ENCODE assay signal across 8 cellular contexts in the genomic region with DNA sequence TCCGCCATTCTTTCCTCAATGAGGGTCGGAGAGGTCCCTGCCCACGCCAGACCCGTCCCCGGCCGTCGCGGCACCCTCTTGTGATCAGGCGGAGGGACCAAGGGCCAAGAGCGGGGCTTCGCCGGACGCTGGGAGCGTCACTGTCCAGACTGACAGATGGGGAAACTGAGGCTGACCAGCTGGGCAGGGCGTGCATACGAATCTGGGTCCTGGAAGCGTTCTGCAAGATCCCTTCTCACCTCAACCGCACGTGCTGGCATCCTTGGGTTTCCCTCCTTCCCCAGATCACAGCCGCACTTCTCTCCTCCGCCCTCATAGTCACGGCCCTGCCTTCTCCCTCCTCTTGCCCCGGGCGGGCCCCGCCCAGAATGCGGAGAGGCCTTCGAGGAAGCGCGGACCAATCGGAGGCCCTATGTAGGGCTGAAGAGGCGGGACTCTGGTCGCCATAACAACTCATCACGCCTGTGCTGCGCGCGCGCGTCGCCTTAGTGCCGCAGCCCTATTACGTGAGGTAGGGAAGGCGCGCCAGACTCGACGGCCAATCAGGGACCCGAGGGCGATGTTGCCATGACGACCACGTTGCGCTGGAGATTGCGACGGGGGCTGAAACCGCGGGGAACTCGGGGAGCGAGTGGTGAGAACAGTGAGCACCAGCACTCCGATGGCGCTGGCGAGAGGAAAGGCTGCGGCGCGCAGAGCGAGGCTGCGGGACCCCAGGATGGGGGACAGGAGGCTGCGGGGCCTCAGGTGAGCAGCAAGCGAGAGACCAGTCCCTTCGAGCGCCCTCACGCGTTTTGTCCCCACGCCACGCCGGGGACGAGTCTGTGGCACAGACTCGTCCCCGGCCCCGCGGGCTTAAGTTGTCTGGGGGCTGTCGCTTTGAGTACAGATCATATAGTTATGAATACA. TPM values are rescaled to one million over a fixed set of nuclear protein-coding genes. Genes with fewer than 3 reads are reported as not detected.
A peak's percentile ranks its signal among the peaks of the same experiment; 100 is the strongest.
DNase-seq lines count a peak whose midpoint lies in the region; ATAC-seq and TF ChIP-seq lines count a peak whose summit lies in the region.

No MANE protein-coding gene starts in this region.

- peak; percentile 94 for ATAC-seq in GM21619 (IDR thresholded peaks at IDR 0.05; ENCODE audit: unreplicated experiment)
- peak; percentile 98 for ATAC-seq in activated T-cell treated with anti-CD3 and anti-CD28 coated beads, Interleukin-2, amount 50 U/mL, for 4 hours

- intact Hi-C loops in PC-9 (cut with micrococcal nuclease; ENCODE audit: unreplicated experiment): loop anchor here (1.0 to 2.0 kb wide), 2 partner anchors 20 to 118 kb away; partner anchors contain the start of genes ZBTB45 and ZNF837
- intact Hi-C loops in esophagus muscularis mucosa (cut with DNase I): loop anchor here (5.0 kb wide), 1 partner anchor 36 kb away; no protein-coding TSS in a partner anchor

- peak; percentile 98 for DNase-seq in DMS79 (lab: John Stamatoyannopoulos, UW)
- DNase-seq in Jurkat, Clone E6-1 (ENCODE audit: low read depth, low spot score): peak; percentile 99
- DNase-seq in PC-9: peak; percentile 94 to 98
- DNase-seq in activated T-cell treated with anti-CD3 and anti-CD28 coated beads, Interleukin-2, amount 50 U/mL, for 4 hours: peak; percentile 99
- peak; percentile 100 for DNase-seq in esophagus muscularis mucosa (ENCODE audit: extremely low spot score)
- peak; percentile 97 to 98 for DNase-seq in stimulated activated CD8-positive, alpha-beta memory T cell treated with anti-CD3 and anti-CD28 coated beads, Interleukin-7, amount 100 ng/mL, for 1 hour (ENCODE audit: low read depth in 2 of 2)

- H3K9ac ChIP-seq in muscle layer of colon (ENCODE audit: low read length): peak overlapping the region; percentile 44

- BruUV-seq in PC-9 (replicated peaks; lab: Mats Ljungman, UMichigan): no TSS peak

- H3K27me3 ChIP-seq in PC-9 (ENCODE audit: insufficient read depth, low read depth) (no peaks in the 10 kb centered on the region), esophagus muscularis mucosa (peaks cover 0 to 18% (median 8%) of the 10 kb centered on the region in 4 donors), muscle layer of colon (ENCODE audit: control insufficient read depth in 1 of 2, insufficient read depth in 2 of 2, low read length in 2 of 2) (peaks cover 17 to 21% of the 10 kb centered on the region in 2 donors)

- TF ChIP-seq POLR2A in esophagus muscularis mucosa (IDR thresholded peaks at IDR 0.05; ENCODE audit: low read depth): no peak

- no peak overlapping the region for H3K27ac ChIP-seq in PC-9
- H3K27ac ChIP-seq in esophagus muscularis mucosa (replicated peaks in 1 of 4): peak overlapping the region; percentile 70 to 81 (median 70)
- peak overlapping the region; percentile 76 for H3K27ac ChIP-seq in muscle layer of colon (ENCODE audit: low read depth, low read length)

- H3K36me3 Mint-ChIP-seq in activated T-cell treated with anti-CD3 and anti-CD28 coated beads, Interleukin-2, amount 50 U/mL, for 4 hours (ENCODE audit: insufficient read depth): no peaks in the 10 kb centered on the region

- no peaks in the 10 kb centered on the region for H3K9me3 Mint-ChIP-seq in activated T-cell treated with anti-CD3 and anti-CD28 coated beads, Interleukin-2, amount 50 U/mL, for 4 hours

- TF ChIP-seq EP300 in esophagus muscularis mucosa (IDR thresholded peaks at IDR 0.05): no peak

- TF ChIP-seq CTCF in PC-9 (conservative IDR thresholded peaks at IDR 0.05) (no peak), esophagus muscularis mucosa (IDR thresholded peaks at IDR 0.05) (peak in 1 of 3 experiments; percentile 17)

- H3K27me3 Mint-ChIP-seq in activated T-cell treated with anti-CD3 and anti-CD28 coated beads, Interleukin-2, amount 50 U/mL, for 4 hours (ENCODE audit: low read depth): peaks cover 15% of the 10 kb centered on the region

- H3F3A ChIP-seq in PC-9 (ENCODE audit: insufficient read depth, low read depth): no peaks in the 10 kb centered on the region

- H3K4me1 Mint-ChIP-seq in activated T-cell treated with anti-CD3 and anti-CD28 coated beads, Interleukin-2, amount 50 U/mL, for 4 hours (ENCODE audit: low read depth): peaks cover 12% of the 10 kb centered on the region

- H3K9me3 ChIP-seq in PC-9 (ENCODE audit: insufficient read depth, low read depth) (no peaks in the 10 kb centered on the region), esophagus muscularis mucosa (no peaks in the 10 kb centered on the region), muscle layer of colon (ENCODE audit: low read length) (no peaks in the 10 kb centered on the region)

- H3K4me1 ChIP-seq in PC-9 (replicated peaks; ENCODE audit: insufficient read depth) (peaks cover 5% of the 10 kb centered on the region), esophagus muscularis mucosa (peaks cover 14 to 32% (median 27%) of the 10 kb centered on the region in 4 donors), muscle layer of colon (ENCODE audit: insufficient read depth, low read length) (peaks cover 10% of the 10 kb centered on the region)

- H3K36me3 ChIP-seq in PC-9 (ENCODE audit: low read depth) (no peaks in the 10 kb centered on the region), esophagus muscularis mucosa (no peaks in the 10 kb centered on the region), muscle layer of colon (ENCODE audit: insufficient read depth, low read length) (no peaks in the 10 kb centered on the region)

- H3K4me3 ChIP-seq in Jurkat, Clone E6-1 (ENCODE audit: low read length): peak overlapping the region; percentile 74
- H3K4me3 ChIP-seq in PC-9 (peak overlapping the region; percentile 72), esophagus muscularis mucosa (peak overlapping the region; percentile 60 to 67 (median 65)), muscle layer of colon (ENCODE audit: low read depth in 1 of 2, low read length in 2 of 2) (peak overlapping the region; percentile 66 to 82)

- CTCF ChIA-PET in PC-9 (lab: Charles Lee): no interaction called here

- POLR2A ChIA-PET in PC-9 (lab: Charles Lee; ENCODE audit: unreplicated experiment): no interaction called here

- peak overlapping the region; percentile 83 for H3K4me2 ChIP-seq in PC-9

- peaks cover 12% of the 10 kb centered on the region; the same call in 1 of the 2 replicates for H3K79me2 ChIP-seq in PC-9 (ENCODE audit: low read depth)

- H2AFZ ChIP-seq in PC-9: peak overlapping the region; percentile 80

- H3K9me2 ChIP-seq in PC-9 (ENCODE audit: insufficient read depth): no peaks in the 10 kb centered on the region

- H3K4me3 Mint-ChIP-seq in activated T-cell treated with anti-CD3 and anti-CD28 coated beads, Interleukin-2, amount 50 U/mL, for 4 hours: peak overlapping the region; percentile 79

- under 1% methylated on average over 49 of the region's 79 CpGs for whole genome bisulfite sequencing in esophagus muscularis mucosa

- H4K20me1 ChIP-seq in PC-9 (ENCODE audit: insufficient read depth): no peaks in the 10 kb centered on the region

RNA-seq across cellular contexts. Expression of gene RNF225, which starts 5.7 kb away (rescaled TPM):
- not detected for polyA plus RNA-seq in Jurkat, Clone E6-1 (2012; ENCODE audit: insufficient read depth, insufficient read length)
- 0.61 and 0.68 TPM in 2 replicates for total RNA-seq in PC-9 (2021)
- total RNA-seq in activated T-cell treated with anti-CD3 and anti-CD28 coated beads, Interleukin-2, amount 50 U/mL, for 4 hours: 1 to 10 TPM; 2.5 to 3.2 (median 2.5) TPM
- total RNA-seq in esophagus muscularis mucosa: not detected

RNA-seq across cellular contexts. Expression of gene ZNF584, which starts 7.3 kb away (rescaled TPM):
- polyA plus RNA-seq in Jurkat, Clone E6-1 (2012; ENCODE audit: insufficient read depth, insufficient read length): 10.7 TPM
- total RNA-seq in PC-9 (2021) (13.5 and 18.8 TPM in 2 replicates), esophagus muscularis mucosa (10 to 100 TPM; 11.6 to 24.2 (median 18.9) TPM)
- 10 to 100 TPM; 17.8 to 20.5 (median 20.3) TPM for total RNA-seq in activated T-cell treated with anti-CD3 and anti-CD28 coated beads, Interleukin-2, amount 50 U/mL, for 4 hours

RNA-seq across cellular contexts. Expression of gene RPS5, which starts 14.1 kb away (rescaled TPM):
- 1,707 TPM for polyA plus RNA-seq in Jurkat, Clone E6-1 (2012; ENCODE audit: insufficient read depth, insufficient read length)
- total RNA-seq in PC-9 (2021) (941 and 961 TPM in 2 replicates), esophagus muscularis mucosa (1,000 to 10,000 TPM; 1,137 to 2,200 (median 1,582) TPM)
- 1,000 to 10,000 TPM; 2,106 to 2,287 (median 2,120) TPM for total RNA-seq in activated T-cell treated with anti-CD3 and anti-CD28 coated beads, Interleukin-2, amount 50 U/mL, for 4 hours

RNA-seq across cellular contexts. Expression of gene ZNF837, which starts 20.3 kb away (rescaled TPM):
- polyA plus RNA-seq in Jurkat, Clone E6-1 (2012; ENCODE audit: insufficient read depth, insufficient read length): 3.8 TPM
- total RNA-seq in PC-9 (2021) (3.3 and 4.1 TPM in 2 replicates), esophagus muscularis mucosa (1 to 10 TPM; 1.5 to 3.7 (median 2.1) TPM)
- 1 to 10 TPM; 1.2 to 2.1 (median 1.8) TPM for total RNA-seq in activated T-cell treated with anti-CD3 and anti-CD28 coated beads, Interleukin-2, amount 50 U/mL, for 4 hours

RNA-seq across cellular contexts. Expression of gene ZNF497, which starts 38.6 kb away (rescaled TPM):
- 3.8 TPM for polyA plus RNA-seq in Jurkat, Clone E6-1 (2012; ENCODE audit: insufficient read depth, insufficient read length)
- total RNA-seq in PC-9 (2021) (7.2 and 8.6 TPM in 2 replicates), esophagus muscularis mucosa (1 to 10 TPM in 1 of 4 donors, under 1 TPM in 3; 0.42 to 1.1 (median 0.92) TPM)
- total RNA-seq in activated T-cell treated with anti-CD3 and anti-CD28 coated beads, Interleukin-2, amount 50 U/mL, for 4 hours: under 1 TPM; 0.55 to 0.99 (median 0.98) TPM
